ENCODE assay signal across 8 cellular contexts in the genomic region with DNA sequence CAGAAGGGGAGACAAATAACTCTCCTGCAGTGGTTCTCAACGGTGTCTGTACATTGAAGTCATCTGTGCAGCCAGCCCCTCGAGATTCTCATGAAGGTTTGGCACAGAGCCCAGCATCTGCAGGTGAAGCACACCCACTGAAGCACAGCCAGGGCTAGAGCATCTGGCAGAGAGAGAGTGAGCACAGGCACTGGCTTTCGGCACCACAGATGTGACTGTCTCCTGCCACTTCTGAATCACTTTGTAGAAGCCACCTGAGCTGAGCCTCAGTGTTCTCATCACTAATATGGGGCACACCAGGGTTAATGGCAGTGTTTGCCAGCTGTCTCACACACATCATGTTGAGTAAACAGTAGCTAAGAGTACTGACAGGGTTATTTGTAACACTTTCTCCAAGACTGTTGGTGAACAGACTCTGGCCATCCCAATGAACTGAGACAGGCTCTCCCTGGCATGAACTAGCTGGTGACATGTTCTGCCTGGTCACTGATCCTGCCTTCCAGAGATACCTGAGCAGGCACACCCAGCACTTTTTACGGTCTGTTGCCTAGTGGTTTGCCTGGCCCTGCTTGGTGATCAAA. TPM values are rescaled to one million over a fixed set of nuclear protein-coding genes. Genes with fewer than 3 reads are reported as not detected.
DNase-seq lines count a peak whose midpoint lies in the region; ATAC-seq, FAIRE-seq and TF ChIP-seq lines count a peak whose summit lies in the region.

No MANE protein-coding gene starts in this region.

- peaks cover 85% of the 10 kb centered on the region for H3K79me2 ChIP-seq in endothelial cell of umbilical vein (ENCODE audit: control insufficient read depth, insufficient read depth, low read length)

- no peaks in the 10 kb centered on the region for H3K9me3 ChIP-seq in endothelial cell of umbilical vein (replicated peaks; ENCODE audit: control insufficient read depth, insufficient read depth, low read length)

- no peak overlapping the region for H2AFZ ChIP-seq in endothelial cell of umbilical vein (ENCODE audit: low read depth, low read length)

- TF ChIP-seq CTCF in endothelial cell of umbilical vein (IDR thresholded peaks at IDR 0.05; ENCODE audit: extremely low read depth in 1 of 2, insufficient read depth in 1 of 2, low read depth in 1 of 2, low read length in 2 of 2), result no peak

- peaks cover 11 to 17% of the 10 kb centered on the region in 2 experiments for H3K36me3 ChIP-seq in endothelial cell of umbilical vein (ENCODE audit: control insufficient read depth in 2 of 2, extremely low read depth in 1 of 2, insufficient read depth in 2 of 2, low read length in 2 of 2)

- DNase-seq in GM12891 (ENCODE audit: insufficient read length, low spot score), result no peak
- DNase-seq in RCC 7860 (ENCODE audit: low spot score), result peak; percentile 27
- no peak for DNase-seq in endothelial cell of umbilical vein (ENCODE audit: low read depth, low spot score)
- peak; percentile 39 for DNase-seq in stimulated activated naive CD8-positive, alpha-beta T cell treated with anti-CD3 and anti-CD28 coated beads, Interleukin-15, Interleukin-2, amounts not matched to agents 100 U/mL and 50 U/mL, for 24 hours
- no peak for DNase-seq in occipital lobe (lab: John Stamatoyannopoulos, UW)

- BruUV-seq in endothelial cell of umbilical vein (replicated peaks; lab: Mats Ljungman, UMichigan), result no TSS peak

- peak overlapping the region; percentile 83 for H3K4me2 ChIP-seq in endothelial cell of umbilical vein (ENCODE audit: insufficient read depth, low read length)

- ATAC-seq in HG03025 (IDR thresholded peaks at IDR 0.05; ENCODE audit: low FRiP score, unreplicated experiment) (peak; percentile 47), HG03457 (IDR thresholded peaks at IDR 0.05; ENCODE audit: unreplicated experiment) (no peak), GM18861 (IDR thresholded peaks at IDR 0.05; ENCODE audit: unreplicated experiment) (no peak)
- ATAC-seq in stimulated activated naive CD8-positive, alpha-beta T cell treated with anti-CD3 and anti-CD28 coated beads, Interleukin-15, Interleukin-2, amounts not matched to agents 100 U/mL and 50 U/mL, for 24 hours, result peak; percentile 44

- peak overlapping the region; percentile 71 for H3K27ac ChIP-seq in endothelial cell of umbilical vein (ENCODE audit: insufficient read depth, low read depth, low read length)

- intact Hi-C loops in endothelial cell of umbilical vein (cut with micrococcal nuclease), result loop anchor here (10.0 kb wide), 2 partner anchors 141 to 391 kb away; partner anchors contain the start of gene STAT5B

- H3K9ac ChIP-seq in endothelial cell of umbilical vein (replicated peaks; ENCODE audit: extremely low read depth, insufficient read depth, low read length), result no peak overlapping the region

- dilution Hi-C loops in endothelial cell of umbilical vein (cut with MboI; ENCODE audit: extremely low pct_ligation_motif_present, low sequenced_read_pairs), result no loop called here

- CTCF ChIA-PET in endothelial cell of umbilical vein (lab: Charles Lee), result interaction anchor here (1.0 to 1.5 kb wide), 3 partner anchors 9 to 15 kb away, joined by 3 to 4 read pairs (median 3); partner anchors contain the start of gene KAT2A

- no peak overlapping the region for H3K4me3 ChIP-seq in endothelial cell of umbilical vein (replicated peaks in 1 of 3; ENCODE audit: insufficient read depth in 1 of 3, low read depth in 1 of 3, low read length in 3 of 3)

- no peaks in the 10 kb centered on the region for H3K27me3 ChIP-seq in endothelial cell of umbilical vein (ENCODE audit: control insufficient read depth in 2 of 2, insufficient read depth in 2 of 2, low read length in 2 of 2)

- H3K4me1 ChIP-seq in endothelial cell of umbilical vein (ENCODE audit: control insufficient read depth, extremely low read depth, insufficient read depth, low read length), result peaks cover 79% of the 10 kb centered on the region

- TF ChIP-seq POLR2A in GM12891 (IDR thresholded peaks at IDR 0.05; ENCODE audit: low read depth, low read length) (no peak), endothelial cell of umbilical vein (IDR thresholded peaks at IDR 0.05; ENCODE audit: low read depth, low read length) (no peak)

- POLR2A ChIA-PET in endothelial cell of umbilical vein (lab: Charles Lee), result interaction anchor here (0.5 to 0.6 kb wide), 2 partner anchors 89 to 186 kb away, joined by 3 to 4 read pairs; no protein-coding TSS in a partner anchor

- no peaks in the 10 kb centered on the region for H4K20me1 ChIP-seq in endothelial cell of umbilical vein (replicated peaks; ENCODE audit: control insufficient read depth, extremely low read depth, insufficient read depth, low read length)

- H3K9me1 ChIP-seq in endothelial cell of umbilical vein (replicated peaks; ENCODE audit: control insufficient read depth, extremely low read depth, insufficient read depth, low read length), result no peaks in the 10 kb centered on the region

- FAIRE-seq in GM12891 (lab: Jason Lieb, UNC), result peak; percentile 90
- no peak for FAIRE-seq in RCC 7860 (lab: Jason Lieb, UNC)
- peak; percentile 69 for FAIRE-seq in endothelial cell of umbilical vein (lab: Jason Lieb, UNC)

TF ChIP-seq in GM12891, 5 proteins besides CTCF, POLR2A, EP300 and RAD21 (continues in another document):
- no peak for TF ChIP-seq SPI1 (IDR thresholded peaks at IDR 0.05; ENCODE audit: low read depth, low read length)
- TF ChIP-seq PAX5 (IDR thresholded peaks at IDR 0.05; ENCODE audit: insufficient read depth, low read length, severe bottlenecking), result no peak
- TF ChIP-seq POU2F2 (IDR thresholded peaks at IDR 0.05; ENCODE audit: low read depth, low read length), result no peak

TF ChIP-seq in endothelial cell of umbilical vein, 7 proteins besides CTCF, POLR2A, EP300 and RAD21 (continues in another document):
- TF ChIP-seq JUN (IDR thresholded peaks at IDR 0.05; ENCODE audit: borderline replicate concordance, insufficient read depth, insufficient read length, low read depth), result no peak
- TF ChIP-seq MYC (IDR thresholded peaks at IDR 0.05; ENCODE audit: low read depth, low read length), result no peak

RNA-seq across cellular contexts. Expression of gene HSPB9, which starts 10.9 kb away (rescaled TPM):
- 0.14 TPM for polyA plus RNA-seq in GM12891 (2012; ENCODE audit: low read depth, missing spikeins)
- total RNA-seq in endothelial cell of umbilical vein (not detected in 2 replicates), occipital lobe (not detected)
- polyA plus RNA-seq in endothelial cell of umbilical vein, result 0.03 TPM in 1 of 2 replicates, not detected in the other
- not detected in 2 replicates for polyA plus RNA-seq in endothelial cell of umbilical vein (2011; cell fraction: cytosol; rRNA removed)
- polyA plus RNA-seq in endothelial cell of umbilical vein (2011; cell fraction: nucleus; rRNA removed), result 0.07 TPM in 1 of 2 replicates, not detected in the other
- 0.25 TPM in 1 of 2 replicates, not detected in the other for polyA plus RNA-seq in endothelial cell of umbilical vein (2012)
- polyA minus RNA-seq in endothelial cell of umbilical vein, result not detected in 2 replicates
- not detected for polyA minus RNA-seq in endothelial cell of umbilical vein (2011; cell fraction: cytosol; rRNA and poly(A)+ RNA removed)
- polyA minus RNA-seq in endothelial cell of umbilical vein (2011; cell fraction: nucleus; rRNA and poly(A)+ RNA removed), result not detected in 2 replicates

RNA-seq across cellular contexts. Expression of gene KAT2A, which starts 12.4 kb away (rescaled TPM):
- 25.3 TPM for polyA plus RNA-seq in GM12891 (2012; ENCODE audit: low read depth, missing spikeins)
- total RNA-seq in endothelial cell of umbilical vein (31.3 and 33.4 TPM in 2 replicates), occipital lobe (9.0 TPM)
- 32.4 and 32.9 TPM in 2 replicates for polyA plus RNA-seq in endothelial cell of umbilical vein
- 13.4 and 16.9 TPM in 2 replicates for polyA plus RNA-seq in endothelial cell of umbilical vein (2011; cell fraction: cytosol; rRNA removed)
- 233 and 264 TPM in 2 replicates for polyA plus RNA-seq in endothelial cell of umbilical vein (2011; cell fraction: nucleus; rRNA removed)
- 26.0 and 35.4 TPM in 2 replicates for polyA plus RNA-seq in endothelial cell of umbilical vein (2012)
- polyA minus RNA-seq in endothelial cell of umbilical vein, result 16.1 and 22.3 TPM in 2 replicates
- 27.3 TPM for polyA minus RNA-seq in endothelial cell of umbilical vein (2011; cell fraction: cytosol; rRNA and poly(A)+ RNA removed)
- 22.6 TPM in 2 replicates for polyA minus RNA-seq in endothelial cell of umbilical vein (2011; cell fraction: nucleus; rRNA and poly(A)+ RNA removed)

RNA-seq across cellular contexts. Expression of gene DHX58, which starts 21.0 kb away (rescaled TPM):
- 21.0 TPM for polyA plus RNA-seq in GM12891 (2012; ENCODE audit: low read depth, missing spikeins)
- total RNA-seq in endothelial cell of umbilical vein (3.1 and 6.4 TPM in 2 replicates), occipital lobe (1.1 TPM)
- 9.0 and 12.7 TPM in 2 replicates for polyA plus RNA-seq in endothelial cell of umbilical vein
- polyA plus RNA-seq in endothelial cell of umbilical vein (2011; cell fraction: cytosol; rRNA removed), result 3.8 and 5.3 TPM in 2 replicates
- 19.8 and 22.2 TPM in 2 replicates for polyA plus RNA-seq in endothelial cell of umbilical vein (2011; cell fraction: nucleus; rRNA removed)
- polyA plus RNA-seq in endothelial cell of umbilical vein (2012), result 5.0 and 7.0 TPM in 2 replicates
- 5.6 and 7.8 TPM in 2 replicates for polyA minus RNA-seq in endothelial cell of umbilical vein
- polyA minus RNA-seq in endothelial cell of umbilical vein (2011; cell fraction: cytosol; rRNA and poly(A)+ RNA removed), result not detected
- 4.2 and 4.6 TPM in 2 replicates for polyA minus RNA-seq in endothelial cell of umbilical vein (2011; cell fraction: nucleus; rRNA and poly(A)+ RNA removed)

RNA-seq across cellular contexts. Expression of gene RAB5C, which starts 21.2 kb away (rescaled TPM):
- 58.1 TPM for polyA plus RNA-seq in GM12891 (2012; ENCODE audit: low read depth, missing spikeins)
- total RNA-seq in endothelial cell of umbilical vein, result 188 and 210 TPM in 2 replicates
- 357 and 408 TPM in 2 replicates for polyA plus RNA-seq in endothelial cell of umbilical vein
- polyA plus RNA-seq in endothelial cell of umbilical vein (2011; cell fraction: cytosol; rRNA removed), result 260 and 267 TPM in 2 replicates
- polyA plus RNA-seq in endothelial cell of umbilical vein (2011; cell fraction: nucleus; rRNA removed), result 122 and 127 TPM in 2 replicates
- polyA plus RNA-seq in endothelial cell of umbilical vein (2012), result 192 and 244 TPM in 2 replicates
- polyA minus RNA-seq in endothelial cell of umbilical vein, result 108 and 117 TPM in 2 replicates
- polyA minus RNA-seq in endothelial cell of umbilical vein (2011; cell fraction: cytosol; rRNA and poly(A)+ RNA removed), result 37.0 TPM
- polyA minus RNA-seq in endothelial cell of umbilical vein (2011; cell fraction: nucleus; rRNA and poly(A)+ RNA removed), result 29.8 and 30.2 TPM in 2 replicates
- 35.1 TPM for total RNA-seq in occipital lobe

RNA-seq across cellular contexts. Expression of gene ZNF385C, which starts 35.3 kb away (rescaled TPM):
- 1.1 TPM for polyA plus RNA-seq in GM12891 (2012; ENCODE audit: low read depth, missing spikeins)
- total RNA-seq in endothelial cell of umbilical vein (not detected in 2 replicates), occipital lobe (0.31 TPM)
- polyA plus RNA-seq in endothelial cell of umbilical vein, result 0.07 TPM in 1 of 2 replicates, not detected in the other
- 0.04 and 0.05 TPM in 2 replicates for polyA plus RNA-seq in endothelial cell of umbilical vein (2011; cell fraction: cytosol; rRNA removed)
- polyA plus RNA-seq in endothelial cell of umbilical vein (2011; cell fraction: nucleus; rRNA removed), result 0.05 TPM in 1 of 2 replicates, not detected in the other
- polyA plus RNA-seq in endothelial cell of umbilical vein (2012), result not detected in 2 replicates
- 0.13 TPM in 1 of 2 replicates, not detected in the other for polyA minus RNA-seq in endothelial cell of umbilical vein
- polyA minus RNA-seq in endothelial cell of umbilical vein (2011; cell fraction: cytosol; rRNA and poly(A)+ RNA removed), result not detected
- not detected in 2 replicates for polyA minus RNA-seq in endothelial cell of umbilical vein (2011; cell fraction: nucleus; rRNA and poly(A)+ RNA removed)

Comparison
In these comparisons a context has a peak if more than half of its experiments do, and no peak if none do; other contexts are left out.
1. DNase-seq: peak in RCC 7860 (single experiment) and stimulated activated naive CD8-positive, alpha-beta T cell treated with anti-CD3 and anti-CD28 coated beads, Interleukin-15, Interleukin-2, amounts not matched to agents 100 U/mL and 50 U/mL, for 24 hours (single experiment); none in GM12891 (single experiment), endothelial cell of umbilical vein (single experiment) and occipital lobe (single experiment).
2. ATAC-seq: peak in HG03025 (single experiment) and stimulated activated naive CD8-positive, alpha-beta T cell treated with anti-CD3 and anti-CD28 coated beads, Interleukin-15, Interleukin-2, amounts not matched to agents 100 U/mL and 50 U/mL, for 24 hours (single experiment); none in HG03457 (single experiment) and GM18861 (single experiment).